Comparison of ENCODE assay signal across 1 cellular context in the genomic region with DNA sequence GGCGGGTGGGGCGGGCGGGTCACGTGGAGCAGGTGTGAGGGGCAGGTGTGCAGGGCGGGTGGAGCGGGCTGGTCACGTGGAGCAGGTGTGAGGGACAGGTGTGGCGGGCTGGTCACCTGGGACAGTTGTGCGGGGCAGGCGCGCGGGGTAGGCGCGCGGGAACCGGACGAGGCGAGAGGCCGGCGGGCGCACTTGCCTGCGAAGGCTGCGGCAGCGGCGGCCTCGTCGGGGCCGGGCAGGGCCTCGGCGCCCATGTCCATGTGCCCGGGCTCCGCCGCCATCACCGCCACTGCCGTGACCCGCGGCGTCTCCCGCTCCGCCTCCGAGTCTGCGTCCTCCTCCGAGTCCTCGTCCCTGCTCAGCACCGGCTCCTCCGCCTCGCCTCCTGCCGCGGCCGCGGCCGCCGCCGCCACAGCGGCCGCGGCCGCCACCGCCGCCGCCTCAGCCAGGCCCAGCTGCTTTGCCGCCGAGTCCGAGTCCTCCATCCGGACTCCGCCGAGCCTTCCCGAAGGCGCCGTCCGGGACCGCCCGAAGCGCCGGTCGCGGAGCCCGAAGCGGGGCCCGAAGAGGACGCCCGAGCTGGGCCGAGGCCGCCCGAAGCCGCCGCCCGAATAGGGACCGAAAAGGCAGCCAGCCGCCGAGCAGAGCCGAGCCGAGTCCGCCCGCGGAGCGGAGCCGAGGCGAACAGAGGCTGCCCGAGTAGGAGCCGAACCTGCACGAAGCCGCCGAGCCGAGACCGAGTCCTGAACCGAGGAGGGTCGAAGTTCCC.
TF ChIP-seq lines count a peak whose summit lies in the region.

A gene with protein sequence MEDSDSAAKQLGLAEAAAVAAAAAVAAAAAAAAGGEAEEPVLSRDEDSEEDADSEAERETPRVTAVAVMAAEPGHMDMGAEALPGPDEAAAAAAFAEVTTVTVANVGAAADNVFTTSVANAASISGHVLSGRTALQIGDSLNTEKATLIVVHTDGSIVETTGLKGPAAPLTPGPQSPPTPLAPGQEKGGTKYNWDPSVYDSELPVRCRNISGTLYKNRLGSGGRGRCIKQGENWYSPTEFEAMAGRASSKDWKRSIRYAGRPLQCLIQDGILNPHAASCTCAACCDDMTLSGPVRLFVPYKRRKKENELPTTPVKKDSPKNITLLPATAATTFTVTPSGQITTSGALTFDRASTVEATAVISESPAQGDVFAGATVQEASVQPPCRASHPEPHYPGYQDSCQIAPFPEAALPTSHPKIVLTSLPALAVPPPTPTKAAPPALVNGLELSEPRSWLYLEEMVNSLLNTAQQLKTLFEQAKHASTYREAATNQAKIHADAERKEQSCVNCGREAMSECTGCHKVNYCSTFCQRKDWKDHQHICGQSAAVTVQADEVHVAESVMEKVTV (minus strand): TSS at position 660 of the 769 bp plus-strand sequence. CDS start 175 bp downstream, at position 485.

TF ChIP-seq in K562, 482 proteins besides CTCF, POLR2A, EP300 and RAD21 (continued from another document):
- TF ChIP-seq, protein P1, sequence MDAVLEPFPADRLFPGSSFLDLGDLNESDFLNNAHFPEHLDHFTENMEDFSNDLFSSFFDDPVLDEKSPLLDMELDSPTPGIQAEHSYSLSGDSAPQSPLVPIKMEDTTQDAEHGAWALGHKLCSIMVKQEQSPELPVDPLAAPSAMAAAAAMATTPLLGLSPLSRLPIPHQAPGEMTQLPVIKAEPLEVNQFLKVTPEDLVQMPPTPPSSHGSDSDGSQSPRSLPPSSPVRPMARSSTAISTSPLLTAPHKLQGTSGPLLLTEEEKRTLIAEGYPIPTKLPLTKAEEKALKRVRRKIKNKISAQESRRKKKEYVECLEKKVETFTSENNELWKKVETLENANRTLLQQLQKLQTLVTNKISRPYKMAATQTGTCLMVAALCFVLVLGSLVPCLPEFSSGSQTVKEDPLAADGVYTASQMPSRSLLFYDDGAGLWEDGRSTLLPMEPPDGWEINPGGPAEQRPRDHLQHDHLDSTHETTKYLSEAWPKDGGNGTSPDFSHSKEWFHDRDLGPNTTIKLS (IDR thresholded peaks at IDR 0.05; ENCODE audit: borderline replicate concordance, low read depth) = peak; percentile 53; the same call in 1 of the 2 replicates
- peak; percentile 71 for TF ChIP-seq CCNT2 (IDR thresholded peaks at IDR 0.05; ENCODE audit: borderline replicate concordance, extremely low read depth, insufficient read length, low read depth, low read length)
- TF ChIP-seq, protein P2, sequence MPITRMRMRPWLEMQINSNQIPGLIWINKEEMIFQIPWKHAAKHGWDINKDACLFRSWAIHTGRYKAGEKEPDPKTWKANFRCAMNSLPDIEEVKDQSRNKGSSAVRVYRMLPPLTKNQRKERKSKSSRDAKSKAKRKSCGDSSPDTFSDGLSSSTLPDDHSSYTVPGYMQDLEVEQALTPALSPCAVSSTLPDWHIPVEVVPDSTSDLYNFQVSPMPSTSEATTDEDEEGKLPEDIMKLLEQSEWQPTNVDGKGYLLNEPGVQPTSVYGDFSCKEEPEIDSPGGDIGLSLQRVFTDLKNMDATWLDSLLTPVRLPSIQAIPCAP (CRISPR knock-in tag; IDR thresholded peaks at IDR 0.05; ENCODE audit: borderline replicate concordance) = no peak
- peak; percentile 86 for TF ChIP-seq SMAD4 (CRISPR knock-in tag; conservative IDR thresholded peaks at IDR 0.05)
- no peak for TF ChIP-seq ZNF197 (CRISPR knock-in tag; IDR thresholded peaks at IDR 0.05; ENCODE audit: low read depth)
- TF ChIP-seq ZNF263 (CRISPR knock-in tag; IDR thresholded peaks at IDR 0.05; ENCODE audit: borderline replicate concordance) = peak; percentile 73
- TF ChIP-seq, protein P3, sequence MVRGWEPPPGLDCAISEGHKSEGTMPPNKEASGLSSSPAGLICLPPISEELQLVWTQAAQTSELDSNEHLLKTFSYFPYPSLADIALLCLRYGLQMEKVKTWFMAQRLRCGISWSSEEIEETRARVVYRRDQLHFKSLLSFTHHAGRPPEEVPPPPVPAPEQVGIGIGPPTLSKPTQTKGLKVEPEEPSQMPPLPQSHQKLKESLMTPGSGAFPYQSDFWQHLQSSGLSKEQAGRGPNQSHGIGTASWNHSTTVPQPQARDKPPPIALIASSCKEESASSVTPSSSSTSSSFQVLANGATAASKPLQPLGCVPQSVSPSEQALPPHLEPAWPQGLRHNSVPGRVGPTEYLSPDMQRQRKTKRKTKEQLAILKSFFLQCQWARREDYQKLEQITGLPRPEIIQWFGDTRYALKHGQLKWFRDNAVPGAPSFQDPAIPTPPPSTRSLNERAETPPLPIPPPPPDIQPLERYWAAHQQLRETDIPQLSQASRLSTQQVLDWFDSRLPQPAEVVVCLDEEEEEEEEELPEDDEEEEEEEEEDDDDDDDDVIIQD (CRISPR knock-in tag; IDR thresholded peaks at IDR 0.05) = peak; percentile 79; the same call in 1 of the 2 replicates
- TF ChIP-seq NR4A1 (CRISPR knock-in tag; IDR thresholded peaks at IDR 0.05) = no peak
- TF ChIP-seq NR4A1 (tag; IDR thresholded peaks at IDR 0.05) = 0 out of 2 replicates have a peak, but pooled peaks have one; percentile 25
- TF ChIP-seq, protein P4, sequence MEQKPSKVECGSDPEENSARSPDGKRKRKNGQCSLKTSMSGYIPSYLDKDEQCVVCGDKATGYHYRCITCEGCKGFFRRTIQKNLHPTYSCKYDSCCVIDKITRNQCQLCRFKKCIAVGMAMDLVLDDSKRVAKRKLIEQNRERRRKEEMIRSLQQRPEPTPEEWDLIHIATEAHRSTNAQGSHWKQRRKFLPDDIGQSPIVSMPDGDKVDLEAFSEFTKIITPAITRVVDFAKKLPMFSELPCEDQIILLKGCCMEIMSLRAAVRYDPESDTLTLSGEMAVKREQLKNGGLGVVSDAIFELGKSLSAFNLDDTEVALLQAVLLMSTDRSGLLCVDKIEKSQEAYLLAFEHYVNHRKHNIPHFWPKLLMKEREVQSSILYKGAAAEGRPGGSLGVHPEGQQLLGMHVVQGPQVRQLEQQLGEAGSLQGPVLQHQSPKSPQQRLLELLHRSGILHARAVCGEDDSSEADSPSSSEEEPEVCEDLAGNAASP (IDR thresholded peaks at IDR 0.05) = no peak
- TF ChIP-seq STAG1 (CRISPR knock-in tag; IDR thresholded peaks at IDR 0.05; ENCODE audit: borderline replicate concordance) = peak; percentile 23; the same call in 1 of the 2 replicates
- TF ChIP-seq L3MBTL2 (IDR thresholded peaks at IDR 0.05) = peak; percentile 99
- TF ChIP-seq, protein P5, sequence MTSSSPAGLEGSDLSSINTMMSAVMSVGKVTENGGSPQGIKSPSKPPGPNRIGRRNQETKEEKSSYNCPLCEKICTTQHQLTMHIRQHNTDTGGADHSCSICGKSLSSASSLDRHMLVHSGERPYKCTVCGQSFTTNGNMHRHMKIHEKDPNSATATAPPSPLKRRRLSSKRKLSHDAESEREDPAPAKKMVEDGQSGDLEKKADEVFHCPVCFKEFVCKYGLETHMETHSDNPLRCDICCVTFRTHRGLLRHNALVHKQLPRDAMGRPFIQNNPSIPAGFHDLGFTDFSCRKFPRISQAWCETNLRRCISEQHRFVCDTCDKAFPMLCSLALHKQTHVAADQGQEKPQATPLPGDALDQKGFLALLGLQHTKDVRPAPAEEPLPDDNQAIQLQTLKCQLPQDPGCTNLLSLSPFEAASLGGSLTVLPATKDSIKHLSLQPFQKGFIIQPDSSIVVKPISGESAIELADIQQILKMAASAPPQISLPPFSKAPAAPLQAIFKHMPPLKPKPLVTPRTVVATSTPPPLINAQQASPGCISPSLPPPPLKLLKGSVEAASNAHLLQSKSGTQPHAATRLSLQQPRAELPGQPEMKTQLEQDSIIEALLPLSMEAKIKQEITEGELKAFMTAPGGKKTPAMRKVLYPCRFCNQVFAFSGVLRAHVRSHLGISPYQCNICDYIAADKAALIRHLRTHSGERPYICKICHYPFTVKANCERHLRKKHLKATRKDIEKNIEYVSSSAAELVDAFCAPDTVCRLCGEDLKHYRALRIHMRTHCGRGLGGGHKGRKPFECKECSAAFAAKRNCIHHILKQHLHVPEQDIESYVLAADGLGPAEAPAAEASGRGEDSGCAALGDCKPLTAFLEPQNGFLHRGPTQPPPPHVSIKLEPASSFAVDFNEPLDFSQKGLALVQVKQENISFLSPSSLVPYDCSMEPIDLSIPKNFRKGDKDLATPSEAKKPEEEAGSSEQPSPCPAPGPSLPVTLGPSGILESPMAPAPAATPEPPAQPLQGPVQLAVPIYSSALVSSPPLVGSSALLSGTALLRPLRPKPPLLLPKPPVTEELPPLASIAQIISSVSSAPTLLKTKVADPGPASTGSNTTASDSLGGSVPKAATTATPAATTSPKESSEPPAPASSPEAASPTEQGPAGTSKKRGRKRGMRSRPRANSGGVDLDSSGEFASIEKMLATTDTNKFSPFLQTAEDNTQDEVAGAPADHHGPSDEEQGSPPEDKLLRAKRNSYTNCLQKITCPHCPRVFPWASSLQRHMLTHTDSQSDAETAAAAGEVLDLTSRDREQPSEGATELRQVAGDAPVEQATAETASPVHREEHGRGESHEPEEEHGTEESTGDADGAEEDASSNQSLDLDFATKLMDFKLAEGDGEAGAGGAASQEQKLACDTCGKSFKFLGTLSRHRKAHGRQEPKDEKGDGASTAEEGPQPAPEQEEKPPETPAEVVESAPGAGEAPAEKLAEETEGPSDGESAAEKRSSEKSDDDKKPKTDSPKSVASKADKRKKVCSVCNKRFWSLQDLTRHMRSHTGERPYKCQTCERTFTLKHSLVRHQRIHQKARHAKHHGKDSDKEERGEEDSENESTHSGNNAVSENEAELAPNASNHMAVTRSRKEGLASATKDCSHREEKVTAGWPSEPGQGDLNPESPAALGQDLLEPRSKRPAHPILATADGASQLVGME (CRISPR knock-in tag; IDR thresholded peaks at IDR 0.05) = peak; percentile 68; the same call in 1 of the 2 replicates
- TF ChIP-seq SIN3B (IDR thresholded peaks at IDR 0.05; ENCODE audit: low read depth) = peak; percentile 66
- no peak; the same call in 1 of the 2 replicates for TF ChIP-seq JUN (IDR thresholded peaks at IDR 0.05; ENCODE audit: borderline replicate concordance, low read depth, low read length)
- TF ChIP-seq JUN (CRISPR knock-in tag; IDR thresholded peaks at IDR 0.05; ENCODE audit: borderline replicate concordance) = 0 out of 2 replicates have a peak, but pooled peaks have one; percentile 46
- peak in 1 of 2 experiments; percentile 84; a peak in 2 of 4 replicates for TF ChIP-seq TEAD1 (CRISPR knock-in tag; IDR thresholded peaks at IDR 0.05)
- TF ChIP-seq, protein P6, sequence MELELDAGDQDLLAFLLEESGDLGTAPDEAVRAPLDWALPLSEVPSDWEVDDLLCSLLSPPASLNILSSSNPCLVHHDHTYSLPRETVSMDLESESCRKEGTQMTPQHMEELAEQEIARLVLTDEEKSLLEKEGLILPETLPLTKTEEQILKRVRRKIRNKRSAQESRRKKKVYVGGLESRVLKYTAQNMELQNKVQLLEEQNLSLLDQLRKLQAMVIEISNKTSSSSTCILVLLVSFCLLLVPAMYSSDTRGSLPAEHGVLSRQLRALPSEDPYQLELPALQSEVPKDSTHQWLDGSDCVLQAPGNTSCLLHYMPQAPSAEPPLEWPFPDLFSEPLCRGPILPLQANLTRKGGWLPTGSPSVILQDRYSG (tag; conservative IDR thresholded peaks at IDR 0.05; ENCODE audit: low read depth) = no peak
- TF ChIP-seq SMARCB1 (IDR thresholded peaks at IDR 0.05; ENCODE audit: insufficient read length, low read depth) = no peak
